ENCODE assay signal across 4 cellular contexts in the genomic region with DNA sequence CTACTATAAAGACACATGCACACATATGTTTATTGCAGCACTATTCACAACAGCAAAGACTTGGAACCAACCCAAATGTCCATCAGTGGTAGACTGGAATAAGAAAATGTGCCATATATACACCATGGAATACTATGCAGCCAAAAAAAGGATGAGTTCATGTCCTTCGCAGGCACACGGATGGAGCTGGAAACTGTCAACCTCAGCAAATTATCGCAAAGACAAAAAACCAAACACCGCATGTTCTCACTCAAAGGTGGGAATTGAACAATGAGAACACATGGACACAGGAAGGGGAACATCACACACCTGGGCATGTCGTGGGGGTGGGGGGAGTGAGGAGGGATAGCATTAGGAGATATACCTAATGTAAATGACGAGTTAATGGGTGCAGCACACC.
DNase-seq lines count a peak whose midpoint lies in the region; ATAC-seq, FAIRE-seq and TF ChIP-seq lines count a peak whose summit lies in the region.
"Not testable (repeated sequence)": the region's sequence is repeated elsewhere in the genome, so short reads cannot be mapped to it uniquely, and the experiment has no call there.

No MANE protein-coding gene starts in this region.

- not testable (repeated sequence) for ATAC-seq in A549; IMR-90 (ENCODE audit: low read depth); K562; HepG2

- not testable (repeated sequence) for H2AK5ac ChIP-seq in IMR-90 (ENCODE audit: low read depth, low read length)

- H2BK15ac ChIP-seq in IMR-90 (ENCODE audit: low read depth, low read length): not testable (repeated sequence)

- H2AK9ac ChIP-seq in IMR-90 (replicated peaks; ENCODE audit: low read depth, low read length, poor library complexity): not testable (repeated sequence)

- 60% methylated on average over 6 of the region's 6 CpGs for WGBS in A549 (ENCODE audit: missing lambda C conversion rate)
- WGBS in IMR-90 (ENCODE audit: extremely low coverage in 2 of 2, insufficient read length in 1 of 2), 2 experiments: 100% methylated on average over 1 of the region's 6 CpGs; no CpG with 5 or more reads in 1 of the 2 experiments
- WGBS in K562 (ENCODE audit: insufficient coverage, low coverage, missing lambda C conversion rate): 11% methylated on average over 6 of the region's 6 CpGs
- 48% methylated on average over 6 of the region's 6 CpGs for WGBS in HepG2 (ENCODE audit: low lambda C conversion rate)

- not testable (repeated sequence) for H3K14ac ChIP-seq in IMR-90 (replicated peaks; ENCODE audit: low read depth, low read length)

- H4K20me1 ChIP-seq in IMR-90 (ENCODE audit: insufficient read depth, low read length); K562 (replicated peaks; ENCODE audit: control insufficient read depth, insufficient read depth, low read length); HepG2 (ENCODE audit: insufficient read depth, low read length): not testable (repeated sequence)

- not testable (repeated sequence) for H4K8ac ChIP-seq in IMR-90 (ENCODE audit: low read depth in 2 of 2, low read length in 2 of 2)

- not testable (repeated sequence) for H2BK5ac ChIP-seq in IMR-90 (ENCODE audit: low read depth, low read length, poor library complexity, severe bottlenecking)

- not testable (repeated sequence) for H4K5ac ChIP-seq in IMR-90 (ENCODE audit: low read depth, low read length)

- H3K27ac ChIP-seq in A549; IMR-90 (ENCODE audit: insufficient read depth, low read length); K562 (ENCODE audit: extremely low read depth, low read depth, low read length); HepG2 (ENCODE audit: extremely low read length, insufficient read depth, low read length): not testable (repeated sequence)

- not testable (repeated sequence) for H2BK20ac ChIP-seq in IMR-90 (ENCODE audit: low read depth, low read length)

- H3K79me2 ChIP-seq in K562 (ENCODE audit: control insufficient read depth, insufficient read depth, low read length); HepG2 (ENCODE audit: insufficient read depth, low read length): not testable (repeated sequence)

- intact Hi-C loops in IMR-90 (cut with micrococcal nuclease); K562 (cut with micrococcal nuclease); HepG2 (cut with micrococcal nuclease; ENCODE audit: unreplicated experiment): not testable (repeated sequence)

- not testable (repeated sequence) for H2AFZ ChIP-seq in IMR-90 (replicated peaks; ENCODE audit: low read length, poor library complexity); K562 (ENCODE audit: low read depth, low read length); HepG2 (ENCODE audit: low read length)

- POLR2A ChIA-PET in A549 (lab: Yijun Ruan, JAX); IMR-90 (lab: Charles Lee; ENCODE audit: unreplicated experiment); K562 (lab: Yijun Ruan, JAX); HepG2 (lab: Yijun Ruan, JAX): not testable (repeated sequence)

- not testable (repeated sequence) for TF ChIP-seq EP300 in A549 (IDR thresholded peaks at IDR 0.05); K562 (IDR thresholded peaks at IDR 0.05; ENCODE audit: low read length); HepG2 (IDR thresholded peaks at IDR 0.05; ENCODE audit: low read depth in 2 of 2, low read length in 2 of 2); HepG2 (CRISPR knock-in tag; IDR thresholded peaks at IDR 0.05; ENCODE audit: borderline replicate concordance)

- TF ChIP-seq POLR2A in A549 (IDR thresholded peaks at IDR 0.05; ENCODE audit: low read length); IMR-90 (IDR thresholded peaks at IDR 0.05; ENCODE audit: low read depth, low read length); K562 (conservative IDR thresholded peaks at IDR 0.05); HepG2 (IDR thresholded peaks at IDR 0.05; ENCODE audit: insufficient read depth in 1 of 2, low read depth in 2 of 2, low read length in 2 of 2): not testable (repeated sequence)

- not testable (repeated sequence) for H3K9me3 ChIP-seq in A549; IMR-90 (ENCODE audit: control insufficient read depth, insufficient read depth, low read length); K562 (replicated peaks; ENCODE audit: control insufficient read depth, insufficient read depth, low read depth, low read length)
- H3K9me3 ChIP-seq in HepG2 (ENCODE audit: low read length): peaks cover 36% of the 10 kb centered on the region

- not testable (repeated sequence) for H3K79me1 ChIP-seq in IMR-90 (ENCODE audit: low read depth in 1 of 2, low read length in 2 of 2)

- not testable (repeated sequence) for TF ChIP-seq CTCF in A549 (IDR thresholded peaks at IDR 0.05); IMR-90 (conservative IDR thresholded peaks at IDR 0.05; ENCODE audit: low read depth, low read length); K562 (IDR thresholded peaks at IDR 0.05 in 2 of 3, conservative IDR thresholded peaks at IDR 0.05 in 1 of 3; ENCODE audit: insufficient read depth in 2 of 3, low read depth in 1 of 3, low read length in 3 of 3); HepG2 (CRISPR knock-in tag; IDR thresholded peaks at IDR 0.05)

- not testable (repeated sequence) for H3K9me1 ChIP-seq in IMR-90 (ENCODE audit: insufficient read depth, low read length); K562 (ENCODE audit: control insufficient read depth, insufficient read depth, low read length)

- CTCF ChIA-PET in A549 (lab: Yijun Ruan, JAX); IMR-90 (lab: Yijun Ruan, JAX); K562 (lab: Yijun Ruan, JAX; ENCODE audit: low intra/inter-chr PET ratio); HepG2 (lab: Yijun Ruan, JAX; ENCODE audit: low intra/inter-chr PET ratio, low total read pairs): not testable (repeated sequence)

- not testable (repeated sequence) for H3K4me2 ChIP-seq in A549; IMR-90 (ENCODE audit: low read depth, low read length); K562 (ENCODE audit: insufficient read depth, low read length); HepG2 (ENCODE audit: low read depth, low read length)

- not testable (repeated sequence) for H3K27me3 ChIP-seq in IMR-90 (ENCODE audit: control insufficient read depth, insufficient read depth, low read length); K562 (ENCODE audit: control insufficient read depth in 2 of 2, insufficient read depth in 2 of 2, low read length in 2 of 2); HepG2 (ENCODE audit: control insufficient read depth in 1 of 2, insufficient read depth in 2 of 2, low read length in 2 of 2)

- not testable (repeated sequence) for H3K9ac ChIP-seq in IMR-90 (ENCODE audit: low read depth, low read length); K562 (ENCODE audit: insufficient read depth in 1 of 2, low read depth in 2 of 2, low read length in 2 of 2); HepG2 (ENCODE audit: insufficient read depth, low read depth, low read length)

- H4K91ac ChIP-seq in IMR-90 (ENCODE audit: insufficient read depth, low read depth, low read length): not testable (repeated sequence)

- H2BK120ac ChIP-seq in IMR-90 (ENCODE audit: low read depth, low read length): not testable (repeated sequence)

- in situ Hi-C loops in IMR-90 (cut with MboI; ENCODE audit: low sequenced_read_pairs); K562 (cut with MboI); HepG2 (cut with HindIII; ENCODE audit: extremely low pct_ligation_motif_present, low pct_unique_long_range_greater_than_20kb): not testable (repeated sequence)

- not testable (repeated sequence) for FAIRE-seq in A549 (lab: Jason Lieb, UNC); K562 (lab: Jason Lieb, UNC); HepG2 (lab: Jason Lieb, UNC)

- H3K4ac ChIP-seq in IMR-90 (ENCODE audit: low read depth, low read length): not testable (repeated sequence)

- TF ChIP-seq RAD21 in A549 (conservative IDR thresholded peaks at IDR 0.05 in 1 of 2, IDR thresholded peaks at IDR 0.05 in 1 of 2); IMR-90 (IDR thresholded peaks at IDR 0.05; ENCODE audit: low read length); K562 (CRISPR knock-in tag; conservative IDR thresholded peaks at IDR 0.05 in 1 of 2, IDR thresholded peaks at IDR 0.05 in 1 of 2); HepG2 (CRISPR knock-in tag; IDR thresholded peaks at IDR 0.05): not testable (repeated sequence)

- not testable (repeated sequence) for H3K36me3 ChIP-seq in IMR-90 (ENCODE audit: control insufficient read depth, insufficient read depth, low read length); K562 (ENCODE audit: control insufficient read depth, insufficient read depth, low read length); HepG2 (replicated peaks in 1 of 2; ENCODE audit: control insufficient read depth in 1 of 2, insufficient read depth in 2 of 2, low read length in 2 of 2)

- H3K4me3 ChIP-seq in A549; IMR-90 (ENCODE audit: insufficient read depth, low read depth, low read length); K562; HepG2 (replicated peaks in 1 of 3; ENCODE audit: insufficient read depth in 1 of 3, low read depth in 2 of 3, low read length in 3 of 3): not testable (repeated sequence)

- not testable (repeated sequence) for H3K23ac ChIP-seq in IMR-90 (ENCODE audit: low read depth, low read length)

- H3K56ac ChIP-seq in IMR-90 (ENCODE audit: extremely low read depth, insufficient read depth, low read length): not testable (repeated sequence)

- DNase-seq in A549 (ENCODE audit: low read depth in 1 of 2, low spot score in 1 of 2); IMR-90; K562 (ENCODE audit: extremely low read depth in 1 of 4, low spot score in 3 of 4); HepG2 (ENCODE audit: low spot score): not testable (repeated sequence)

- dilution Hi-C loops in IMR-90 (cut with HindIII; ENCODE audit: low sequenced_read_pairs, unreplicated experiment): not testable (repeated sequence)

- not testable (repeated sequence) for H3K4me1 ChIP-seq in A549; IMR-90 (ENCODE audit: control insufficient read depth, insufficient read depth, low read length); K562 (replicated peaks in 1 of 2; ENCODE audit: control insufficient read depth in 2 of 2, insufficient read depth in 2 of 2, low read length in 2 of 2); HepG2 (ENCODE audit: insufficient read depth, low read length)

- not testable (repeated sequence) for H3K18ac ChIP-seq in IMR-90 (ENCODE audit: low read depth, low read length)

- not testable (repeated sequence) for BruUV-seq in IMR-90 (replicated peaks; lab: Mats Ljungman, UMichigan); K562 (replicated peaks; lab: Mats Ljungman, UMichigan); HepG2 (replicated peaks; lab: Mats Ljungman, UMichigan)
